In the genomic region with DNA sequence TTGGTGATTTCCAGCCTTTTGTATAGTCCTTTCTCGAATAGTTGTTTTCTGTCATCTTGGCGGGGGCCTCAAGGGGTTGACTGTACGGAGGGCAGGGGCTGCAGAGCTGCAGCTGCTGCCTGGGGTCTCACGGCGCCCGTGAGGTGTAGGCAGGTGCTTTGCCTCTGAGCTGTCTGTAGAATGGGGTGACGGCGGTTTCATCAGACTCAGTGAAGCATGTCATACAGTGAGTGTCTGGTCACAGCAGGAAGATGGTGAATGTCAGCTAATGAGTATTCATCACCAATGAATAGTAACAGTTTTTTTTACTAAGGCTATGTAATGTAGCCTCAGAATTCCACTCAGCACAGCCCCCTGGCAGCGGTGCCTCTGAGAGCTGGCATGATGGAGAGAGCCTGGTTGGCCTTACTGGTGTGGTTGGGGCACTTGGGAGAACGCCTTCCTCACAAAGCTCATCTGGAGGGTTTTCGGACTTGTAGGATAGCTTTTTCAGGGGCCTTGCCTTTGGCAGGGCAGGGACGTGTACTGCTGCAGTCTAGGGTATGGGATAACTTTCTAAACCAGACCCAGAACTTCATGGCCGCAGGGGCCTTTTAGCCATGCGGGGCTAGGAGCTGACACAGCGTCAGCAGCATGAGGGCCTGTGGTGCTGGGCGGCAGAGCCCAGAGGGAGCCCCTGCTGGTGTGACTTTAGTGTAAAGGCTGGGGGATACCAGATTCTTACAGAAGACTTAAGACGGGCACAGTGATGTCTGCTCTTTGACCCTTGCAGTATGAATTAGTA, we compare ENCODE assay signal across 8 cellular contexts. TPM values are rescaled to one million over a fixed set of nuclear protein-coding genes. Genes with fewer than 3 reads are reported as not detected.
A peak's percentile ranks its signal among the peaks of the same experiment; 100 is the strongest.
DNase-seq lines count a peak whose midpoint lies in the region; ATAC-seq, FAIRE-seq and TF ChIP-seq lines count a peak whose summit lies in the region.

No MANE protein-coding gene starts in this region.

- no peak overlapping the region for H3K9ac ChIP-seq in SK-N-SH

- peaks cover 0 to 3% (median 2%) of the 10 kb centered on the region in 3 donors for H3K27me3 Mint-ChIP-seq in immature natural killer cell (ENCODE audit: low read depth in 3 of 3)

- H3K79me2 ChIP-seq in SK-N-SH (ENCODE audit: insufficient read depth) = peaks cover 99% of the 10 kb centered on the region

- FAIRE-seq in HTR-8/SVneo (lab: Jason Lieb, UNC) = no peak

- peaks cover 29% of the 10 kb centered on the region for H3F3A ChIP-seq in SK-N-SH (replicated peaks; ENCODE audit: insufficient read depth)

- no peaks in the 10 kb centered on the region for H3K27me3 ChIP-seq in SK-N-SH (ENCODE audit: insufficient read depth)

- TF ChIP-seq CTCF in SK-N-SH (IDR thresholded peaks at IDR 0.05) = no peak

- POLR2A ChIA-PET in SK-N-SH (lab: Yijun Ruan, JAX) = no interaction called here

- H3K27ac ChIP-seq in SK-N-SH (ENCODE audit: low read depth in 2 of 2, low read length in 1 of 2) = peak overlapping the region in 1 of 2 experiments; percentile 36; a peak in 2 of 4 replicates

- no peak overlapping the region for H3K4me2 ChIP-seq in SK-N-SH

- ATAC-seq in SK-N-SH treated with all-trans-retinoic acid at 6 μM for 48 hours (no peak), HG02852 (IDR thresholded peaks at IDR 0.05; ENCODE audit: unreplicated experiment) (peak; percentile 90), left lobe of liver (no peak)

- H3K4me1 ChIP-seq in SK-N-SH (ENCODE audit: control insufficient read depth in 1 of 2, insufficient read depth in 2 of 2, low read depth in 1 of 2, low read length in 1 of 2) = peaks cover 48 to 61% of the 10 kb centered on the region in 2 experiments

- CTCF ChIA-PET in SK-N-SH (lab: Yijun Ruan, JAX) = interaction anchor here (0.7 to 6.5 kb wide), 3 partner anchors 10 to 17 kb away, joined by 3 to 37 read pairs (median 3); no protein-coding TSS in a partner anchor

- H3K4me3 Mint-ChIP-seq in immature natural killer cell = no peak overlapping the region

- no peaks in the 10 kb centered on the region for H3K9me3 Mint-ChIP-seq in immature natural killer cell

- no peak for TF ChIP-seq RAD21 in SK-N-SH (IDR thresholded peaks at IDR 0.05; ENCODE audit: low read length)

- no peak for TF ChIP-seq EP300 in SK-N-SH (IDR thresholded peaks at IDR 0.05; ENCODE audit: borderline replicate concordance in 1 of 2, low read depth in 1 of 2, low read length in 1 of 2)

- DNase-seq in SK-N-SH (peak; percentile 57), NCI-H2171 treated with DMSO at 0.1 percent for 48 hours (lab: John Stamatoyannopoulos, UW) (peak; percentile 86), left lobe of liver (ENCODE audit: low spot score) (peak; percentile 27), HTR-8/SVneo (ENCODE audit: insufficient read length, low spot score) (no peak), immature natural killer cell (no peak), SIG-M5 (lab: John Stamatoyannopoulos, UW) (no peak)

- H3K36me3 ChIP-seq in SK-N-SH (replicated peaks in 1 of 2; ENCODE audit: control insufficient read depth in 1 of 2, insufficient read depth in 2 of 2, low read length in 1 of 2) = peaks cover 5 to 7% of the 10 kb centered on the region in 2 experiments

- H3K4me3 ChIP-seq in SK-N-SH (ENCODE audit: low read depth in 2 of 2, low read length in 1 of 2) = no peak overlapping the region

- peaks cover 61 to 88% of the 10 kb centered on the region in 2 donors for H3K4me1 Mint-ChIP-seq in immature natural killer cell

- H3K36me3 Mint-ChIP-seq in immature natural killer cell = peaks cover 0 to 4% (median 3%) of the 10 kb centered on the region in 3 donors

- H3K27ac Mint-ChIP-seq in immature natural killer cell = peak overlapping the region in 1 of 6 donors; percentile 5

- H3K9me2 ChIP-seq in SK-N-SH = no peaks in the 10 kb centered on the region

- WGBS in SK-N-SH (ENCODE audit: low lambda C conversion rate) = 93% methylated on average over 17 of the region's 17 CpGs

- H3K9me3 ChIP-seq in SK-N-SH = no peaks in the 10 kb centered on the region

- no peak overlapping the region for H2AFZ ChIP-seq in SK-N-SH (ENCODE audit: low read depth)

- peaks cover 93% of the 10 kb centered on the region for H4K20me1 ChIP-seq in SK-N-SH (ENCODE audit: insufficient read depth)

TF ChIP-seq in SK-N-SH, 30 proteins besides CTCF, POLR2A, EP300 and RAD21 (continues in another document):
- TF ChIP-seq POLR2AphosphoS5 (IDR thresholded peaks at IDR 0.05; ENCODE audit: low read depth, low read length) (no peak), FOSL2 (IDR thresholded peaks at IDR 0.05; ENCODE audit: borderline replicate concordance, low read depth) (no peak), CHD2 (IDR thresholded peaks at IDR 0.05; ENCODE audit: low read length, partially characterized antibody) (no peak), FOXJ3 (CRISPR knock-in tag; IDR thresholded peaks at IDR 0.05) (no peak), ELF1 (IDR thresholded peaks at IDR 0.05) (no peak), TAF1 (IDR thresholded peaks at IDR 0.05; ENCODE audit: borderline replicate concordance, low read depth, low read length) (no peak), NRF1 (IDR thresholded peaks at IDR 0.05; ENCODE audit: low read depth, low read length) (no peak), SIN3A (IDR thresholded peaks at IDR 0.05; ENCODE audit: borderline replicate concordance, low read depth, low read length) (no peak), RFX5 (IDR thresholded peaks at IDR 0.05; ENCODE audit: low read length) (no peak), MXI1 (IDR thresholded peaks at IDR 0.05; ENCODE audit: low read depth, low read length) (no peak)
- TF ChIP-seq, protein P1, sequence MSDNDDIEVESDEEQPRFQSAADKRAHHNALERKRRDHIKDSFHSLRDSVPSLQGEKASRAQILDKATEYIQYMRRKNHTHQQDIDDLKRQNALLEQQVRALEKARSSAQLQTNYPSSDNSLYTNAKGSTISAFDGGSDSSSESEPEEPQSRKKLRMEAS (IDR thresholded peaks at IDR 0.05; ENCODE audit: low read depth) = no peak

TF ChIP-seq in SK-N-SH treated with all-trans-retinoic acid at 6 μM for 48 hours, 23 proteins besides CTCF, POLR2A, EP300 and RAD21 (continues in another document):
- TF ChIP-seq, protein P2, sequence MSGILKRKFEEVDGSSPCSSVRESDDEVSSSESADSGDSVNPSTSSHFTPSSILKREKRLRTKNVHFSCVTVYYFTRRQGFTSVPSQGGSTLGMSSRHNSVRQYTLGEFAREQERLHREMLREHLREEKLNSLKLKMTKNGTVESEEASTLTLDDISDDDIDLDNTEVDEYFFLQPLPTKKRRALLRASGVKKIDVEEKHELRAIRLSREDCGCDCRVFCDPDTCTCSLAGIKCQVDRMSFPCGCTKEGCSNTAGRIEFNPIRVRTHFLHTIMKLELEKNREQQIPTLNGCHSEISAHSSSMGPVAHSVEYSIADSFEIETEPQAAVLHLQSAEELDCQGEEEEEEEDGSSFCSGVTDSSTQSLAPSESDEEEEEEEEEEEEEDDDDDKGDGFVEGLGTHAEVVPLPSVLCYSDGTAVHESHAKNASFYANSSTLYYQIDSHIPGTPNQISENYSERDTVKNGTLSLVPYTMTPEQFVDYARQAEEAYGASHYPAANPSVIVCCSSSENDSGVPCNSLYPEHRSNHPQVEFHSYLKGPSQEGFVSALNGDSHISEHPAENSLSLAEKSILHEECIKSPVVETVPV (CRISPR knock-in tag; IDR thresholded peaks at IDR 0.05) = no peak
- TF ChIP-seq SNAI2 (CRISPR knock-in tag; IDR thresholded peaks at IDR 0.05) (no peak), POU6F1 (CRISPR knock-in tag; IDR thresholded peaks at IDR 0.05; ENCODE audit: borderline replicate concordance, low read depth) (no peak), ESRRG (CRISPR knock-in tag; IDR thresholded peaks at IDR 0.05) (no peak), GLIS3 (CRISPR knock-in tag; IDR thresholded peaks at IDR 0.05) (no peak), ISL1 (CRISPR knock-in tag; IDR thresholded peaks at IDR 0.05) (no peak), BACH2 (CRISPR knock-in tag; IDR thresholded peaks at IDR 0.05; ENCODE audit: borderline replicate concordance) (no peak), PPARA (CRISPR knock-in tag; IDR thresholded peaks at IDR 0.05; ENCODE audit: borderline replicate concordance) (no peak), TCF4 (CRISPR knock-in tag; IDR thresholded peaks at IDR 0.05; ENCODE audit: borderline replicate concordance) (no peak), ZNF70 (CRISPR knock-in tag; IDR thresholded peaks at IDR 0.05) (no peak), RARB (CRISPR knock-in tag; IDR thresholded peaks at IDR 0.05) (no peak), ZFP30 (CRISPR knock-in tag; IDR thresholded peaks at IDR 0.05) (no peak), CSDC2 (CRISPR knock-in tag; IDR thresholded peaks at IDR 0.05) (no peak), ZNF565 (CRISPR knock-in tag; conservative IDR thresholded peaks at IDR 0.05; ENCODE audit: low read depth) (no peak)

RNA-seq across cellular contexts. Expression of gene TENT4A, which starts 15.0 kb away (rescaled TPM):
- 5.2 and 6.0 TPM in 2 replicates for polyA plus RNA-seq in SK-N-SH (2012; rRNA removed)
- 4.2 and 4.5 TPM in 2 replicates for polyA plus RNA-seq in SK-N-SH (2012; cell fraction: cytosol; rRNA removed)
- 40.7 and 44.6 TPM in 2 replicates for polyA plus RNA-seq in SK-N-SH (2012; cell fraction: nucleus; rRNA removed)
- total RNA-seq in left lobe of liver = 14.3 TPM
- polyA plus RNA-seq in immature natural killer cell = 1 to 10 TPM in 1 of 3 donors, under 1 TPM in 2; 0.05 to 1.6 (median 0.84) TPM

Comparison
In these comparisons a context has a peak if more than half of its experiments do, and no peak if none do; other contexts are left out.
1. DNase-seq: peak in SK-N-SH (single experiment), NCI-H2171 treated with DMSO at 0.1 percent for 48 hours (single experiment) and left lobe of liver (single experiment); none in HTR-8/SVneo (single experiment), immature natural killer cell (0 of 3) and SIG-M5 (single experiment).